In genomic region chr10:21473135-21473534, GRCh38 we compare ENCODE assay signal across 19 cellular contexts.
"Had no signal": no experiment of that assay in that cellular context is flagged by ENCODE, and none has a peak within 500 bp of the region (broad histone marks: within the 10 kb centered on the region; RNA-seq: fewer than 3 reads in every experiment).

No MANE protein-coding gene starts in this region.

- DNase-seq: activated CD4-positive, alpha-beta T cell treated with anti-CD3 and anti-CD28 coated beads, Interleukin-2, amount 10 ng/mL, durations not matched to agents 24 days and 14 days; activated CD4-positive, CD25-positive, alpha-beta regulatory T cell; activated CD8-positive, alpha-beta memory T cell treated with anti-CD3 and anti-CD28 coated beads for 24 hours; activated naive CD8-positive, alpha-beta T cell treated with anti-CD3 and anti-CD28 coated beads for 36 hours; amygdala; central memory CD4-positive, alpha-beta T cell; colonic mucosa; hippocampal formation; left colon; lower lobe of right lung; right cardiac atrium; small intestine; stimulated activated CD4-positive, alpha-beta T cell treated with anti-CD3 and anti-CD28 coated beads, Interleukin-4, amount 100 ng/mL, for 24 hours; stimulated activated naive CD4-positive, alpha-beta T cell; transverse colon had no signal

- H3K36me3 Mint-ChIP-seq: activated naive CD8-positive, alpha-beta T cell treated with anti-CD3 and anti-CD28 coated beads for 36 hours; brain; mesothelial cell of epicardium had no signal

- H3K27ac ChIP-seq: colonic mucosa, esophagus muscularis mucosa, lower lobe of right lung, transverse colon had no signal

- H3K4me1 Mint-ChIP-seq: activated CD4-positive, alpha-beta T cell treated with anti-CD3 and anti-CD28 coated beads, Interleukin-2, amount 10 ng/mL, durations not matched to agents 24 days and 14 days; activated naive CD8-positive, alpha-beta T cell treated with anti-CD3 and anti-CD28 coated beads for 36 hours; brain; mesothelial cell of epicardium had no signal

- H3K9me3 Mint-ChIP-seq: activated CD4-positive, alpha-beta T cell treated with anti-CD3 and anti-CD28 coated beads, Interleukin-2, amount 10 ng/mL, durations not matched to agents 24 days and 14 days; activated naive CD8-positive, alpha-beta T cell treated with anti-CD3 and anti-CD28 coated beads for 36 hours; mesothelial cell of epicardium; T-helper 2 cell treated with Interferon-gamma antibody and Interleukin-4, amounts not matched to agents 5 μg/mL and 100 μg/mL, for 36 hours had no signal

- ATAC-seq: left colon, lower lobe of right lung, right cardiac atrium had no signal

- H3K36me3 ChIP-seq: colonic mucosa, esophagus muscularis mucosa, lower lobe of right lung, transverse colon had no signal

- H3K27me3 Mint-ChIP-seq: brain had no signal

- H3K27me3 ChIP-seq: colonic mucosa, esophagus muscularis mucosa, transverse colon had no signal

- H3K4me3 ChIP-seq: colonic mucosa, esophagus muscularis mucosa, lower lobe of right lung, transverse colon had no signal

- H3K4me1 ChIP-seq: colonic mucosa, esophagus muscularis mucosa, lower lobe of right lung, transverse colon had no signal

- H3K9me3 ChIP-seq: colonic mucosa, esophagus muscularis mucosa, lower lobe of right lung, transverse colon had no signal

- H3K4me3 Mint-ChIP-seq: activated CD4-positive, alpha-beta T cell treated with anti-CD3 and anti-CD28 coated beads, Interleukin-2, amount 10 ng/mL, durations not matched to agents 24 days and 14 days; activated naive CD8-positive, alpha-beta T cell treated with anti-CD3 and anti-CD28 coated beads for 36 hours; brain; mesothelial cell of epicardium; T-helper 2 cell treated with Interferon-gamma antibody and Interleukin-4, amounts not matched to agents 5 μg/mL and 100 μg/mL, for 36 hours had no signal

- H3K27ac Mint-ChIP-seq: activated CD4-positive, alpha-beta T cell treated with anti-CD3 and anti-CD28 coated beads, Interleukin-2, amount 10 ng/mL, durations not matched to agents 24 days and 14 days; activated naive CD8-positive, alpha-beta T cell treated with anti-CD3 and anti-CD28 coated beads for 36 hours; mesothelial cell of epicardium; T-helper 2 cell treated with Interferon-gamma antibody and Interleukin-4, amounts not matched to agents 5 μg/mL and 100 μg/mL, for 36 hours had no signal
